19 cellular contexts compared by ENCODE assay signal in genomic region chr2:146912536-146912935, GRCh38.
DNase-seq lines count a peak whose midpoint lies in the region.
"Had no signal": no experiment of that assay in that cellular context is flagged by ENCODE, and none has a peak within 500 bp of the region (broad histone marks: within the 10 kb centered on the region; RNA-seq: fewer than 3 reads in every experiment).

No MANE protein-coding gene starts in this region.

- H3K79me2 ChIP-seq in mesendoderm (ENCODE audit: control insufficient read depth, insufficient read depth, low read length), result no peaks in the 10 kb centered on the region
- no peaks in the 10 kb centered on the region for H3K79me2 ChIP-seq in GM23248 (ENCODE audit: insufficient read depth)

- no peak overlapping the region for H3K9ac ChIP-seq in mesendoderm (ENCODE audit: low read length)
- no peak overlapping the region for H3K9ac ChIP-seq in GM23248
- H3K9ac ChIP-seq: BLaER1 had no signal

- H3K4me1 ChIP-seq in mesendoderm (ENCODE audit: control insufficient read depth, low read depth, low read length), result no peaks in the 10 kb centered on the region
- no peaks in the 10 kb centered on the region for H3K4me1 ChIP-seq in GM23248 (ENCODE audit: insufficient read depth)
- H3K4me1 ChIP-seq: BE2C, Caco-2 had no signal

- H3K56ac ChIP-seq in mesendoderm (ENCODE audit: low read length), result no peak overlapping the region

- no peak overlapping the region for H3K18ac ChIP-seq in mesendoderm (ENCODE audit: low read length)

- no peak overlapping the region for H2BK15ac ChIP-seq in mesendoderm (replicated peaks; ENCODE audit: low read depth)

- no peak overlapping the region for H2BK120ac ChIP-seq in mesendoderm (ENCODE audit: low read depth, low read length)

- H3K27ac ChIP-seq in mesendoderm (ENCODE audit: low read depth, low read length) (no peak overlapping the region), GM23248 (no peak overlapping the region)
- H3K27ac ChIP-seq: 22Rv1, BLaER1 had no signal

- in situ Hi-C loops in GM23248 (cut with MboI), result loop anchor here (25.0 kb wide), 1 partner anchor 425 kb away; no protein-coding TSS in a partner anchor

- no peak overlapping the region for H4K5ac ChIP-seq in mesendoderm (ENCODE audit: low read length)

- H3K9me2 ChIP-seq in GM23248 (ENCODE audit: insufficient read depth), result no peaks in the 10 kb centered on the region

- no peaks in the 10 kb centered on the region for H4K20me1 ChIP-seq in GM23248 (ENCODE audit: insufficient read depth)
- H4K20me1 ChIP-seq: BLaER1 had no signal

- H4K8ac ChIP-seq in mesendoderm (ENCODE audit: low read depth, low read length), result no peak overlapping the region

- H3F3A ChIP-seq in GM23248 (ENCODE audit: insufficient read depth), result no peaks in the 10 kb centered on the region

- H3K79me1 ChIP-seq in mesendoderm (ENCODE audit: low read length), result no peaks in the 10 kb centered on the region

- no peak overlapping the region for H3K4me3 ChIP-seq in mesendoderm (ENCODE audit: low read length)
- no peak overlapping the region for H3K4me3 ChIP-seq in GM23248
- H3K4me3 ChIP-seq: BLaER1, GM12878 had no signal

- WGBS in mesendoderm (ENCODE audit: extremely low coverage, insufficient coverage, low lambda C conversion rate), result no CpG with 5 or more reads among the region's 3 CpGs
- WGBS in GM23248 (ENCODE audit: low coverage in 1 of 2, low lambda C conversion rate in 2 of 2, missing lambda C conversion rate in 2 of 2), 2 experiments, result 67 to 85% methylated on average over 3 of the region's 3 CpGs

- H3K9me3 ChIP-seq in GM23248 (ENCODE audit: low read depth), result no peaks in the 10 kb centered on the region
- H3K9me3 ChIP-seq: BE2C, BLaER1, Caco-2 had no signal

- no peak overlapping the region for H2AK5ac ChIP-seq in mesendoderm (ENCODE audit: low read length)

- H2AFZ ChIP-seq in GM23248, result no peak overlapping the region

- H3K23ac ChIP-seq in mesendoderm (ENCODE audit: low read length), result no peak overlapping the region

- no peak overlapping the region for H3K4ac ChIP-seq in mesendoderm (ENCODE audit: low read depth, low read length)

- H3K27me3 ChIP-seq in mesendoderm (ENCODE audit: insufficient read depth, low read length, poor library complexity) (no peaks in the 10 kb centered on the region), GM23248 (replicated peaks; ENCODE audit: insufficient read depth) (no peaks in the 10 kb centered on the region)
- H3K27me3 ChIP-seq: BE2C, BLaER1 had no signal

- DNase-seq in ELF-1 (ENCODE audit: low read depth, low spot score) (peak; percentile 6), OCI-M1 (lab: John Stamatoyannopoulos, UW) (peak; percentile 57), mesendoderm (peak; percentile 79), DMS 273 (lab: John Stamatoyannopoulos, UW; ENCODE audit: unreplicated experiment) (no peak), GM23248 (no peak), NCI-H2196 (lab: John Stamatoyannopoulos, UW; ENCODE audit: unreplicated experiment) (no peak)
- DNase-seq: ACHN; BE2C; C1 segment of cervical spinal cord; Caco-2; Calu3; CD4-positive, alpha-beta T cell; CD8-positive, alpha-beta T cell; DMS 273 treated with DMSO at 0.1 percent for 48 hours; DMS79 treated with DMSO at 0.1 percent for 48 hours; GDM1 had no signal

- no peak overlapping the region for H2BK5ac ChIP-seq in mesendoderm (ENCODE audit: low read length)

- H3K36me3 ChIP-seq in mesendoderm (ENCODE audit: control insufficient read depth, insufficient read depth, low read length), result no peaks in the 10 kb centered on the region
- H3K36me3 ChIP-seq in GM23248 (ENCODE audit: low read depth), result no peaks in the 10 kb centered on the region
- H3K36me3 ChIP-seq: BE2C, BLaER1 had no signal

- no peak overlapping the region for H3K4me2 ChIP-seq in mesendoderm (ENCODE audit: low read length)
- no peak overlapping the region for H3K4me2 ChIP-seq in GM23248 (ENCODE audit: unreplicated experiment)
- H3K4me2 ChIP-seq: BLaER1 had no signal

Comparison
In these comparisons a context has a peak if more than half of its experiments do, and no peak if none do; other contexts are left out.
1. DNase-seq: peak in ELF-1 (single experiment), OCI-M1 (single experiment) and mesendoderm (single experiment); none in DMS 273 (single experiment), GM23248 (single experiment) and NCI-H2196 (single experiment).